In genomic region chr11:35216962-35217667, GRCh38 we compare ENCODE assay signal across 8 cellular contexts.
DNase-seq lines count a peak whose midpoint lies in the region; ATAC-seq, FAIRE-seq and TF ChIP-seq lines count a peak whose summit lies in the region.

No MANE protein-coding gene starts in this region.

- peak in 4 of 7 experiments; percentile 11 to 60 (median 42) for DNase-seq in CD8-positive, alpha-beta T cell
- DNase-seq in activated T-cell treated with anti-CD3 and anti-CD28 coated beads, Interleukin-2, amount 50 U/mL, for 72 hours: no peak
- DNase-seq in keratinocyte (ENCODE audit: low read depth, low spot score) (no peak), NCI-H1105 (lab: John Stamatoyannopoulos, UW) (no peak)

- CTCF ChIA-PET in CD8-positive, alpha-beta T cell (lab: Charles Lee): interaction anchor here (0.8 to 2.7 kb wide), 2 partner anchors 40 to 88 kb away, joined by 3 to 11 read pairs; no protein-coding TSS in a partner anchor

- dilution Hi-C loops in keratinocyte (cut with MboI; ENCODE audit: extremely low pct_ligation_motif_present, low sequenced_read_pairs): no loop called here

- H3K27me3 ChIP-seq in CD8-positive, alpha-beta T cell (ENCODE audit: insufficient read depth, low read length): no peaks in the 10 kb centered on the region
- H3K27me3 ChIP-seq in HUES48 (ENCODE audit: control insufficient read depth, insufficient read depth, low read length) (no peaks in the 10 kb centered on the region), keratinocyte (ENCODE audit: control insufficient read depth, extremely low read depth, insufficient read depth, low read length) (no peaks in the 10 kb centered on the region)

- H3K27ac Mint-ChIP-seq in CD8-positive, alpha-beta T cell: peak overlapping the region; percentile 92
- H3K27ac Mint-ChIP-seq in activated T-cell treated with anti-CD3 and anti-CD28 coated beads, Interleukin-2, amount 50 U/mL, for 72 hours: peak overlapping the region; percentile 69

- peak overlapping the region; percentile 13 for H3K4me3 Mint-ChIP-seq in CD8-positive, alpha-beta T cell
- H3K4me3 Mint-ChIP-seq in activated T-cell treated with anti-CD3 and anti-CD28 coated beads, Interleukin-2, amount 50 U/mL, for 72 hours: peak overlapping the region; percentile 25 to 47

- H3K27ac ChIP-seq in CD8-positive, alpha-beta T cell (ENCODE audit: low read depth, low read length): peak overlapping the region; percentile 32
- peak overlapping the region; percentile 74 for H3K27ac ChIP-seq in HUES48 (ENCODE audit: low read depth, low read length)
- H3K27ac ChIP-seq in keratinocyte (ENCODE audit: control insufficient read depth, insufficient read depth, low read length): peak overlapping the region; percentile 37

- no peaks in the 10 kb centered on the region for H4K20me1 ChIP-seq in keratinocyte (ENCODE audit: control insufficient read depth, extremely low read depth, insufficient read depth, low read length)

- POLR2A ChIA-PET in CD8-positive, alpha-beta T cell (lab: Charles Lee): no interaction called here

- peaks cover 64% of the 10 kb centered on the region for H3K4me1 Mint-ChIP-seq in CD8-positive, alpha-beta T cell (ENCODE audit: low read depth)
- peaks cover 47% of the 10 kb centered on the region for H3K4me1 Mint-ChIP-seq in activated T-cell treated with anti-CD3 and anti-CD28 coated beads, Interleukin-2, amount 50 U/mL, for 72 hours (ENCODE audit: low read depth)

- H3K36me3 ChIP-seq in CD8-positive, alpha-beta T cell (ENCODE audit: insufficient read depth, low read length): peaks cover 52% of the 10 kb centered on the region
- H3K36me3 ChIP-seq in HUES48 (ENCODE audit: control insufficient read depth, insufficient read depth, low read length) (no peaks in the 10 kb centered on the region), keratinocyte (ENCODE audit: control insufficient read depth in 2 of 2, extremely low read depth in 1 of 2, insufficient read depth in 2 of 2, low read length in 2 of 2) (peaks cover 39 to 55% of the 10 kb centered on the region in 2 experiments)

- H3K27me3 Mint-ChIP-seq in CD8-positive, alpha-beta T cell (ENCODE audit: low read depth): no peaks in the 10 kb centered on the region
- no peaks in the 10 kb centered on the region for H3K27me3 Mint-ChIP-seq in activated T-cell treated with anti-CD3 and anti-CD28 coated beads, Interleukin-2, amount 50 U/mL, for 72 hours (ENCODE audit: low read depth)

- intact Hi-C loops in CD8-positive, alpha-beta T cell (cut with DNase I, micrococcal nuclease): loop anchor here (2.0 to 5.0 kb wide), 5 partner anchors 18 to 50 kb away; no protein-coding TSS in a partner anchor

- no peak for FAIRE-seq in keratinocyte (lab: Jason Lieb, UNC)

- no peak overlapping the region for H3K4me3 ChIP-seq in CD8-positive, alpha-beta T cell (ENCODE audit: low read depth, low read length)
- H3K4me3 ChIP-seq in HUES48 (ENCODE audit: low read depth, low read length) (no peak overlapping the region), keratinocyte (ENCODE audit: control insufficient read depth in 2 of 3, extremely low read depth in 1 of 3, insufficient read depth in 2 of 3, low read depth in 1 of 3, low read length in 3 of 3) (no peak overlapping the region)

- no peaks in the 10 kb centered on the region for H3K79me2 ChIP-seq in keratinocyte (ENCODE audit: control insufficient read depth, insufficient read depth, low read length)

- ATAC-seq in CD8-positive, alpha-beta T cell: peak; percentile 77
- peak; percentile 29 to 36 for ATAC-seq in activated T-cell treated with anti-CD3 and anti-CD28 coated beads, Interleukin-2, amount 50 U/mL, for 72 hours (replicated peaks in 1 of 2)
- ATAC-seq in GM18907 (IDR thresholded peaks at IDR 0.05; ENCODE audit: unreplicated experiment) (no peak), HG03135 (IDR thresholded peaks at IDR 0.05; ENCODE audit: unreplicated experiment) (no peak), GM21717 (IDR thresholded peaks at IDR 0.05; ENCODE audit: unreplicated experiment) (no peak)

- H3K4me2 ChIP-seq in keratinocyte (ENCODE audit: control insufficient read depth, extremely low read depth, insufficient read depth, low read depth, low read length): no peak overlapping the region

- H3K9me3 Mint-ChIP-seq in CD8-positive, alpha-beta T cell: no peaks in the 10 kb centered on the region
- peaks cover 0 to 2% of the 10 kb centered on the region in 2 donors for H3K9me3 Mint-ChIP-seq in activated T-cell treated with anti-CD3 and anti-CD28 coated beads, Interleukin-2, amount 50 U/mL, for 72 hours

- peaks cover 90% of the 10 kb centered on the region for H3K36me3 Mint-ChIP-seq in CD8-positive, alpha-beta T cell
- H3K36me3 Mint-ChIP-seq in activated T-cell treated with anti-CD3 and anti-CD28 coated beads, Interleukin-2, amount 50 U/mL, for 72 hours (ENCODE audit: insufficient read depth in 2 of 2): peaks cover 19 to 32% of the 10 kb centered on the region in 2 donors

- no peak overlapping the region for H3K9ac ChIP-seq in HUES48 (ENCODE audit: low read depth, low read length)
- no peak overlapping the region for H3K9ac ChIP-seq in keratinocyte (ENCODE audit: control insufficient read depth, extremely low read depth, insufficient read depth, low read length)

- no peaks in the 10 kb centered on the region for H3K9me1 ChIP-seq in keratinocyte (ENCODE audit: control insufficient read depth, extremely low read depth, insufficient read depth, low read length)

- H2AFZ ChIP-seq in keratinocyte (ENCODE audit: control insufficient read depth, low read length): no peak overlapping the region

- no peaks in the 10 kb centered on the region for H3K9me3 ChIP-seq in CD8-positive, alpha-beta T cell (ENCODE audit: low read length)
- H3K9me3 ChIP-seq in HUES48 (ENCODE audit: control insufficient read depth, insufficient read depth, low read length) (no peaks in the 10 kb centered on the region), keratinocyte (ENCODE audit: control insufficient read depth, low read depth, low read length) (no peaks in the 10 kb centered on the region)

- peaks cover 43% of the 10 kb centered on the region for H3K4me1 ChIP-seq in CD8-positive, alpha-beta T cell (ENCODE audit: insufficient read depth, low read length)
- peaks cover 28% of the 10 kb centered on the region for H3K4me1 ChIP-seq in HUES48 (ENCODE audit: control insufficient read depth, insufficient read depth, low read length)
- peaks cover 15% of the 10 kb centered on the region for H3K4me1 ChIP-seq in keratinocyte (ENCODE audit: control insufficient read depth, extremely low read depth, insufficient read depth, low read length)

- no peak for TF ChIP-seq CTCF in CD8-positive, alpha-beta T cell (IDR thresholded peaks at IDR 0.05)
- no peak for TF ChIP-seq CTCF in keratinocyte (optimal IDR thresholded peaks at IDR 0.05 in 1 of 3, IDR thresholded peaks at IDR 0.05 in 1 of 3, conservative IDR thresholded peaks at IDR 0.05 in 1 of 3; ENCODE audit: extremely low read depth in 1 of 3, insufficient read depth in 2 of 3, low read length in 3 of 3)

Comparison
In these comparisons a context has a peak if more than half of its experiments do, and no peak if none do; other contexts are left out.
1. ATAC-seq: peak in CD8-positive, alpha-beta T cell (single experiment) and activated T-cell treated with anti-CD3 and anti-CD28 coated beads, Interleukin-2, amount 50 U/mL, for 72 hours (2 of 2); none in GM18907 (single experiment), HG03135 (single experiment) and GM21717 (single experiment).
2. DNase-seq: peak in CD8-positive, alpha-beta T cell (4 of 7); none in activated T-cell treated with anti-CD3 and anti-CD28 coated beads, Interleukin-2, amount 50 U/mL, for 72 hours (0 of 2), keratinocyte (single experiment) and NCI-H1105 (single experiment).
3. Peak in every context shown above with its lines, with median percentiles within 50 percentile points of each other: H3K27ac ChIP-seq.